8 cellular contexts compared by ENCODE assay signal in the genomic region with DNA sequence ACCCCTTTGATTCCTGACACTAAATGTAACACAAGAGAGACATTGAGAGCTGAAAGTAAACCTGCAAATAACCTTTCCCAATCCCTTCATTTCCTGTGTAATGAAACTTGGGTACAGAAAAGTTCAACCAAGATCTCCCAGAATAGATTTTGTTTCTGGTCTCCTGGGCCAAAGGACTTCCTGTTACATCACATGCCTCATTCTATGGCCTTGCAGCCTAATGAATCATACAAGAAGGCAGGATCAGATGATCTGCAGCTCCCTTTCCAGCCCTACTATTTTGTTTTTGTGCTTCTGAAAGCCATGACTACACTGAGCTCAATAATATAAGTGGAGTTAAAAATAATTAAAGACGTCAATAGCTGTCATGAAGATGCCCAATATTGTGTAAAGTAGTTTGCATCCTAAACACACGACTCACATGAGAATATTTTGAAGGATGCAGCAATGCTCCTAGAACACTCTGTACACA.
DNase-seq lines count a peak whose midpoint lies in the region; ATAC-seq and TF ChIP-seq lines count a peak whose summit lies in the region.

No MANE protein-coding gene starts in this region.

- H4K20me1 ChIP-seq in GM23338 (replicated peaks; ENCODE audit: insufficient read depth), result no peaks in the 10 kb centered on the region

- H3K4me1 ChIP-seq in ACC112 (ENCODE audit: control insufficient read depth, insufficient read depth, low read length, unreplicated experiment), result peaks cover 23% of the 10 kb centered on the region
- no peaks in the 10 kb centered on the region for H3K4me1 ChIP-seq in GM23338 (ENCODE audit: insufficient read depth)
- peaks cover 0 to 13% of the 10 kb centered on the region in 2 donors for H3K4me1 ChIP-seq in right atrium auricular region

- H3K4me3 ChIP-seq in ACC112 (ENCODE audit: low read depth, low read length) (no peak overlapping the region), GM23338 (no peak overlapping the region), right atrium auricular region (no peak overlapping the region)

- DNase-seq in GM23338 (ENCODE audit: low spot score) (no peak), SK-MEL-5 (ENCODE audit: low read depth, low spot score) (peak; percentile 95), right atrium auricular region (ENCODE audit: low spot score) (no peak), NCI-H2029 treated with DMSO at 0.1 percent for 48 hours (lab: John Stamatoyannopoulos, UW) (no peak), ureter (ENCODE audit: low spot score) (no peak)

- in situ Hi-C loops in SK-MEL-5 (cut with HindIII; ENCODE audit: low pct_unique_long_range_greater_than_20kb, low sequenced_read_pairs), result no loop called here

- peaks cover 0 to 10% of the 10 kb centered on the region in 2 donors for H3K9me3 ChIP-seq in right atrium auricular region

- H2AFZ ChIP-seq in ACC112 (ENCODE audit: low read length, unreplicated experiment), result no peak overlapping the region
- peak overlapping the region; percentile 72; the same call in 1 of the 2 replicates for H2AFZ ChIP-seq in GM23338

- H3K36me3 ChIP-seq in ACC112 (ENCODE audit: insufficient read depth, low read length) (no peaks in the 10 kb centered on the region), GM23338 (ENCODE audit: insufficient read depth) (no peaks in the 10 kb centered on the region), right atrium auricular region (no peaks in the 10 kb centered on the region)

- no peaks in the 10 kb centered on the region for H3K79me2 ChIP-seq in ACC112 (ENCODE audit: control insufficient read depth, insufficient read depth, low read length, unreplicated experiment)
- H3K79me2 ChIP-seq in GM23338 (replicated peaks; ENCODE audit: insufficient read depth), result no peaks in the 10 kb centered on the region

- peaks cover 6% of the 10 kb centered on the region; the same call in 2 of the 3 replicates for H3K9me3 Mint-ChIP-seq in GM23338

- TF ChIP-seq CTCF in GM23338 (conservative IDR thresholded peaks at IDR 0.05; ENCODE audit: low read depth in 2 of 2) (no peak), right atrium auricular region (IDR thresholded peaks at IDR 0.05) (no peak)

- no peak overlapping the region for H3K4me2 ChIP-seq in GM23338

- H3K9me2 ChIP-seq in GM23338 (ENCODE audit: insufficient read depth), result no peaks in the 10 kb centered on the region

- no peak for ATAC-seq in GM23338
- no peak for ATAC-seq in HG02973 (IDR thresholded peaks at IDR 0.05; ENCODE audit: unreplicated experiment)
- no peak for ATAC-seq in GM19328 (IDR thresholded peaks at IDR 0.05; ENCODE audit: unreplicated experiment)

- H3K4me1 Mint-ChIP-seq in GM23338, result peaks cover 4% of the 10 kb centered on the region

- no peaks in the 10 kb centered on the region for H3F3A ChIP-seq in GM23338 (replicated peaks; ENCODE audit: low read depth)

- H3K27ac Mint-ChIP-seq in GM23338, result no peak overlapping the region

- peaks cover 6% of the 10 kb centered on the region; the same call in 1 of the 3 replicates for H3K36me3 Mint-ChIP-seq in GM23338 (ENCODE audit: low read depth)

- no peak overlapping the region for H3K4me3 Mint-ChIP-seq in GM23338

- H3K27me3 Mint-ChIP-seq in GM23338 (ENCODE audit: insufficient read depth, low read depth, poor library complexity), result no peaks in the 10 kb centered on the region

- H3K27me3 ChIP-seq in ACC112 (ENCODE audit: insufficient read depth, low read length) (no peaks in the 10 kb centered on the region), GM23338 (ENCODE audit: insufficient read depth) (no peaks in the 10 kb centered on the region), right atrium auricular region (no peaks in the 10 kb centered on the region)

- H3K27ac ChIP-seq in ACC112 (ENCODE audit: low read depth, low read length) (peak overlapping the region; percentile 94), GM23338 (ENCODE audit: low read depth) (no peak overlapping the region), right atrium auricular region (peak overlapping the region; percentile 1 to 52)

TF ChIP-seq in GM23338, 12 proteins besides CTCF, POLR2A, EP300 and RAD21:
- TF ChIP-seq POLR2AphosphoS5 (IDR thresholded peaks at IDR 0.05; ENCODE audit: low read depth), result no peak
- TF ChIP-seq, protein P1, sequence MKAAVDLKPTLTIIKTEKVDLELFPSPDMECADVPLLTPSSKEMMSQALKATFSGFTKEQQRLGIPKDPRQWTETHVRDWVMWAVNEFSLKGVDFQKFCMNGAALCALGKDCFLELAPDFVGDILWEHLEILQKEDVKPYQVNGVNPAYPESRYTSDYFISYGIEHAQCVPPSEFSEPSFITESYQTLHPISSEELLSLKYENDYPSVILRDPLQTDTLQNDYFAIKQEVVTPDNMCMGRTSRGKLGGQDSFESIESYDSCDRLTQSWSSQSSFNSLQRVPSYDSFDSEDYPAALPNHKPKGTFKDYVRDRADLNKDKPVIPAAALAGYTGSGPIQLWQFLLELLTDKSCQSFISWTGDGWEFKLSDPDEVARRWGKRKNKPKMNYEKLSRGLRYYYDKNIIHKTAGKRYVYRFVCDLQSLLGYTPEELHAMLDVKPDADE (IDR thresholded peaks at IDR 0.05), result no peak
- TF ChIP-seq EZH2 (IDR thresholded peaks at IDR 0.05; ENCODE audit: low read depth, unreplicated experiment), result no peak
- TF ChIP-seq ZNF331 (CRISPR knock-in tag; IDR thresholded peaks at IDR 0.05; ENCODE audit: low read depth), result no peak
- no peak for TF ChIP-seq STAT1 (IDR thresholded peaks at IDR 0.05; ENCODE audit: unreplicated experiment)
